ENCODE assay signal across 13 cellular contexts in the genomic region with DNA sequence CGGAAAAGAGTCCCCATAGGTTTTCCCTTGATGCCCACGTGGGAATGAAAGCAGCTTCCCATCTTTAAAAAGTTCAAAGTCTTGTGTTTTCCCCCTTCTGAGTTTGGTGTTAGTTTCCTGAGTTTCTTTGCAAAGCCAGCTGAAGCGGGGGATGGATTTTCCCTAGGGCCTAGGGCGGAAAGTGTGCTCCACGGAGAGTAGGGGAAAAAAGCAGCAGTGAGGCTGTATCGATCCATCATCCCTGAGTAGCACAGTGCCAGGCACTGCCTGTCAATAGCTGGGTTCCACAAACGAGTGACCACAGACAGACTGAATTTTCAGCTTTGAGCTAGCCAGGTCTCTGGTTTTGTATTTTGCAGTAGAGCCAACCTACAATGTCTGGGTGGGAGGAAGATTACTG.
DNase-seq lines count a peak whose midpoint lies in the region; ATAC-seq and TF ChIP-seq lines count a peak whose summit lies in the region.
"Had no signal": no experiment of that assay in that cellular context is flagged by ENCODE, and none has a peak within 500 bp of the region (broad histone marks: within the 10 kb centered on the region; RNA-seq: fewer than 3 reads in every experiment).

No MANE protein-coding gene starts in this region.

- peaks cover 60 to 66% of the 10 kb centered on the region in 2 donors for H3K27me3 Mint-ChIP-seq in effector memory CD8-positive, alpha-beta T cell

- H3K4me3 Mint-ChIP-seq in effector memory CD8-positive, alpha-beta T cell, result no peak overlapping the region
- H3K4me3 Mint-ChIP-seq: activated naive CD8-positive, alpha-beta T cell treated with anti-CD3 and anti-CD28 coated beads for 36 hours had no signal

- TF ChIP-seq CTCF in HFF-Myc (IDR thresholded peaks at IDR 0.05; ENCODE audit: low read depth, low read length, missing control alignments), result no peak
- TF ChIP-seq CTCF in coronary artery (IDR thresholded peaks at IDR 0.05), result no peak

- H3K9ac ChIP-seq in muscle layer of colon (ENCODE audit: low read length) (no peak overlapping the region), stomach smooth muscle (ENCODE audit: low read length in 2 of 2) (peak overlapping the region; percentile 68 to 85)
- H3K9ac ChIP-seq: BLaER1 had no signal

- H3K27me3 ChIP-seq in muscle layer of colon (ENCODE audit: control insufficient read depth in 1 of 2, insufficient read depth in 2 of 2, low read length in 2 of 2) (no peaks in the 10 kb centered on the region), stomach smooth muscle (ENCODE audit: control insufficient read depth in 1 of 2, insufficient read depth in 2 of 2, low read length in 2 of 2) (no peaks in the 10 kb centered on the region)

- H3K4me1 ChIP-seq in muscle layer of colon (ENCODE audit: insufficient read depth, low read length) (peaks cover 32% of the 10 kb centered on the region), stomach smooth muscle (ENCODE audit: control insufficient read depth, insufficient read depth, low read length) (peaks cover 42% of the 10 kb centered on the region)

- no peak overlapping the region for H3K27ac Mint-ChIP-seq in effector memory CD8-positive, alpha-beta T cell
- H3K27ac Mint-ChIP-seq: activated naive CD8-positive, alpha-beta T cell treated with anti-CD3 and anti-CD28 coated beads for 36 hours had no signal

- no peaks in the 10 kb centered on the region for H3K9me3 ChIP-seq in muscle layer of colon (ENCODE audit: low read length)
- H3K9me3 ChIP-seq in stomach smooth muscle (ENCODE audit: control insufficient read depth in 2 of 2, low read length in 2 of 2), result no peaks in the 10 kb centered on the region

- no peaks in the 10 kb centered on the region for H3K36me3 ChIP-seq in muscle layer of colon (ENCODE audit: insufficient read depth, low read length)
- H3K36me3 ChIP-seq in stomach smooth muscle (ENCODE audit: control insufficient read depth in 2 of 2, insufficient read depth in 2 of 2, low read length in 2 of 2), result peaks cover 4 to 5% of the 10 kb centered on the region in 2 donors
- H3K36me3 ChIP-seq: BLaER1 had no signal

- H3K36me3 Mint-ChIP-seq in effector memory CD8-positive, alpha-beta T cell (ENCODE audit: insufficient read depth), result no peaks in the 10 kb centered on the region
- H3K36me3 Mint-ChIP-seq: activated naive CD8-positive, alpha-beta T cell treated with anti-CD3 and anti-CD28 coated beads for 36 hours had no signal

- DNase-seq in HFF-Myc (ENCODE audit: extremely low read depth, low read depth) (no peak), coronary artery (ENCODE audit: low spot score) (no peak)
- no peak for DNase-seq in effector memory CD8-positive, alpha-beta T cell
- DNase-seq in activated CD4-positive, alpha-beta T cell treated with anti-CD3 and anti-CD28 coated beads for 4 hours, result no peak
- DNase-seq: activated naive CD8-positive, alpha-beta T cell treated with anti-CD3 and anti-CD28 coated beads for 36 hours; NCI-H1092 treated with DMSO at 0.1 percent for 48 hours; NCI-H748 treated with DMSO at 0.1 percent for 48 hours; stimulated activated CD4-positive, alpha-beta T cell treated with anti-CD3 and anti-CD28 coated beads, Interleukin-12 subunit alpha, Interleukin-12 subunit beta, amount 100 ng/mL, for 4 hours had no signal

- H3K27ac ChIP-seq in coronary artery (peak overlapping the region; percentile 73 to 74), muscle layer of colon (ENCODE audit: low read depth, low read length) (peak overlapping the region; percentile 73), stomach smooth muscle (ENCODE audit: low read length) (peak overlapping the region; percentile 86)
- H3K27ac ChIP-seq: BLaER1 had no signal

- no peaks in the 10 kb centered on the region for H3K9me3 Mint-ChIP-seq in effector memory CD8-positive, alpha-beta T cell
- H3K9me3 Mint-ChIP-seq: activated naive CD8-positive, alpha-beta T cell treated with anti-CD3 and anti-CD28 coated beads for 36 hours had no signal

- no peak for ATAC-seq in effector memory CD8-positive, alpha-beta T cell (replicated peaks)
- no peak for ATAC-seq in GM21529 (IDR thresholded peaks at IDR 0.05; ENCODE audit: unreplicated experiment)
- no peak for ATAC-seq in HG03439 (IDR thresholded peaks at IDR 0.05; ENCODE audit: unreplicated experiment)

- no peaks in the 10 kb centered on the region for H3K4me1 Mint-ChIP-seq in effector memory CD8-positive, alpha-beta T cell (ENCODE audit: low read depth in 2 of 2)
- H3K4me1 Mint-ChIP-seq: activated naive CD8-positive, alpha-beta T cell treated with anti-CD3 and anti-CD28 coated beads for 36 hours had no signal

- H3K4me3 ChIP-seq in HFF-Myc (replicated peaks; ENCODE audit: low read depth, low read length), result peak overlapping the region; percentile 78
- H3K4me3 ChIP-seq in coronary artery, result peak overlapping the region; percentile 72
- peak overlapping the region; percentile 57 to 91 for H3K4me3 ChIP-seq in muscle layer of colon (ENCODE audit: low read depth in 1 of 2, low read length in 2 of 2)
- H3K4me3 ChIP-seq in stomach smooth muscle (ENCODE audit: low read length in 2 of 2), result peak overlapping the region; percentile 81 to 88
- H3K4me3 ChIP-seq: BLaER1 had no signal
